Comparison of ENCODE assay signal across 8 cellular contexts in the genomic region with DNA sequence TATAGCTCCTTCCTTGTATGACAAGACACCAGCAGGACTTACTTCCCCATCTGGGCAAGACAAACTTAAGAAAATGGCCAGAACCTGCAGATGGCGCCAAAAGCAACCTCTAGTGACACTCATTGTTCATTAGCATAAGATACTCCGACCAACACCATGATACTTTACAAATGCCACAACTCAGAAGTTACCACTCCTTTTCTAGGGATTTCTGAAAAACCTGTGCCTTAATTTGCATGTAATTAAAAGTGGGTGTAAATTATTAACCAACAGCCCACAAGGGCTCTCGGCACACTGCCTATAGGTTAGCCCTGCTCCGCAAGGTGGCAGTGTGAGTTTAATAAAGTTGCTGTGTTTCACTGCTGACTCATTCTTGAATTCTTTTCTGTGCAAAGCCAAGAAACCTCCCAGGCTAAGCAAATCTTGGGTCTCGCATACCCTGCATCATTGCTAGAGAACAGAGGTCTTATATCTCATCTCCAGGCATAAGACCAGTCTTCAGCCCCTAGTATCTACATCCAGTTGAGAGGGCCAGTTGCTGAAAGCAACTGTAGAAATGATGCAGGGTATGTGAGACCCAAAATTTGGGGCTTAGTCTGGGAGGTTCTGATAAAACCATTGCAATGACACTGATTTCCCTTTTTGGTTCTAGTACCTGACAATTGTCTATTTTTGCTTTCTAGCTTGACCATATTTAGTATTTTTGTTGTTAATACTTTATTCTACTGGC.
DNase-seq lines count a peak whose midpoint lies in the region; ATAC-seq and TF ChIP-seq lines count a peak whose summit lies in the region.

No MANE protein-coding gene starts in this region.

- ATAC-seq in GM18858 (IDR thresholded peaks at IDR 0.05; ENCODE audit: unreplicated experiment) = peak; percentile 91
- peak; percentile 83 for ATAC-seq in HG03025 (IDR thresholded peaks at IDR 0.05; ENCODE audit: low FRiP score, unreplicated experiment)
- peak; percentile 66 to 86 for ATAC-seq in natural killer cell treated with Interleukin-12 subunit alpha and Interleukin-12 subunit beta and Interleukin-15 and Interleukin-18, amount 100 ng/mL, for 72 hours

- peaks cover 11 to 22% of the 10 kb centered on the region in 2 donors for H3K4me1 Mint-ChIP-seq in natural killer cell treated with Interleukin-12 subunit alpha and Interleukin-12 subunit beta and Interleukin-15 and Interleukin-18, amount 100 ng/mL, for 72 hours (ENCODE audit: low read depth in 2 of 2)

- TF ChIP-seq CTCF in epithelial cell of esophagus (IDR thresholded peaks at IDR 0.05; ENCODE audit: insufficient read depth, low read depth, low read length, missing control alignments) = peak; percentile 67
- peak; percentile 17 to 26 for TF ChIP-seq CTCF in tibial artery (IDR thresholded peaks at IDR 0.05)

- peaks cover 0 to 6% (median 0%) of the 10 kb centered on the region in 4 donors for H3K4me1 ChIP-seq in tibial artery

- H3K27me3 Mint-ChIP-seq in natural killer cell treated with Interleukin-12 subunit alpha and Interleukin-12 subunit beta and Interleukin-15 and Interleukin-18, amount 100 ng/mL, for 72 hours = no peaks in the 10 kb centered on the region

- no peak overlapping the region for H3K27ac Mint-ChIP-seq in natural killer cell treated with Interleukin-12 subunit alpha and Interleukin-12 subunit beta and Interleukin-15 and Interleukin-18, amount 100 ng/mL, for 72 hours

- no peaks in the 10 kb centered on the region for H3K27me3 ChIP-seq in tibial artery

- no peaks in the 10 kb centered on the region for H3K9me3 ChIP-seq in tibial artery

- H3K4me3 ChIP-seq in epithelial cell of esophagus (ENCODE audit: low read length) (peak overlapping the region; percentile 29), tibial artery (no peak overlapping the region)

- H3K36me3 Mint-ChIP-seq in natural killer cell treated with Interleukin-12 subunit alpha and Interleukin-12 subunit beta and Interleukin-15 and Interleukin-18, amount 100 ng/mL, for 72 hours = no peaks in the 10 kb centered on the region

- intact Hi-C loops in tibial artery (cut with DNase I; ENCODE audit: low total_unique reads) = no loop called here

- peak overlapping the region; percentile 39 for H3K4me3 Mint-ChIP-seq in natural killer cell treated with Interleukin-12 subunit alpha and Interleukin-12 subunit beta and Interleukin-15 and Interleukin-18, amount 100 ng/mL, for 72 hours

- no peaks in the 10 kb centered on the region for H3K36me3 ChIP-seq in tibial artery

- DNase-seq in AML-193 (lab: John Stamatoyannopoulos, UW) (peak; percentile 82 to 87), NCI-H526 (lab: John Stamatoyannopoulos, UW) (peak; percentile 23 to 78), epithelial cell of esophagus (ENCODE audit: low read depth) (peak; percentile 77), tibial artery (peak in 1 of 2 donors; percentile 64)
- DNase-seq in activated CD4-positive, alpha-beta T cell treated with anti-CD3 and anti-CD28 coated beads, Interleukin-2, amount 50 U/mL, for 48 hours = peak; percentile 75 to 81
- peak; percentile 65 for DNase-seq in natural killer cell treated with Interleukin-12 subunit alpha and Interleukin-12 subunit beta and Interleukin-15 and Interleukin-18, amount 100 ng/mL, for 72 hours (ENCODE audit: low spot score)

- no peaks in the 10 kb centered on the region for H3K9me3 Mint-ChIP-seq in natural killer cell treated with Interleukin-12 subunit alpha and Interleukin-12 subunit beta and Interleukin-15 and Interleukin-18, amount 100 ng/mL, for 72 hours

- no peak overlapping the region for H3K27ac ChIP-seq in tibial artery
